Comparison of ENCODE assay signal across 39 cellular contexts in genomic region chr15:77672110-77672509, GRCh38. TPM values are rescaled to one million over a fixed set of nuclear protein-coding genes. Genes with fewer than 3 reads are reported as not detected.
"Had no signal": no experiment of that assay in that cellular context is flagged by ENCODE, and none has a peak within 500 bp of the region (broad histone marks: within the 10 kb centered on the region; RNA-seq: fewer than 3 reads in every experiment).

No MANE protein-coding gene starts in this region.

- H3K4me1 Mint-ChIP-seq: activated CD4-positive, alpha-beta memory T cell treated with anti-CD3 and anti-CD28 coated beads, Interleukin-2, amount 10 ng/mL, durations not matched to agents 7 days and 5 days; activated CD4-positive, alpha-beta T cell treated with anti-CD3 and anti-CD28 coated beads for 36 hours; activated CD4-positive, alpha-beta T cell treated with anti-CD3 and anti-CD28 coated beads, Interleukin-2, amount 10 ng/mL, durations not matched to agents 7 days and 5 days; activated CD8-positive, alpha-beta memory T cell treated with anti-CD3 and anti-CD28 coated beads, Interleukin-2, amount 10 ng/mL, durations not matched to agents 7 days and 5 days; activated naive CD8-positive, alpha-beta T cell treated with anti-CD3 and anti-CD28 coated beads for 36 hours; activated T-helper 17 cell treated with anti-CD3 and anti-CD28 coated beads, Interleukin-2, amount 50 U/mL, for 72 hours; WTC11 had no signal

- H3K27ac ChIP-seq: body of pancreas, brain microvascular endothelial cell, breast epithelium, WERI-Rb-1 had no signal

- FAIRE-seq: astrocyte had no signal

- H3K9me3 ChIP-seq: body of pancreas, breast epithelium had no signal

- H3K27me3 Mint-ChIP-seq: activated CD8-positive, alpha-beta memory T cell treated with anti-CD3 and anti-CD28 coated beads, Interleukin-2, amount 10 ng/mL, durations not matched to agents 7 days and 5 days; activated naive CD8-positive, alpha-beta T cell treated with anti-CD3 and anti-CD28 coated beads for 36 hours had no signal

- H3K36me3 Mint-ChIP-seq: activated CD8-positive, alpha-beta memory T cell treated with anti-CD3 and anti-CD28 coated beads, Interleukin-2, amount 10 ng/mL, durations not matched to agents 7 days and 5 days; activated naive CD4-positive, alpha-beta T cell treated with anti-CD3 and anti-CD28 coated beads, Interleukin-2, amount 50 U/mL, for 72 hours; activated naive CD8-positive, alpha-beta T cell treated with anti-CD3 and anti-CD28 coated beads for 36 hours; WTC11 had no signal

- H3K36me3 ChIP-seq: brain microvascular endothelial cell, breast epithelium, WERI-Rb-1 had no signal

- H3K4me3 Mint-ChIP-seq: activated CD4-positive, alpha-beta memory T cell treated with anti-CD3 and anti-CD28 coated beads, Interleukin-2, amount 10 ng/mL, durations not matched to agents 7 days and 5 days; activated CD4-positive, alpha-beta T cell treated with anti-CD3 and anti-CD28 coated beads for 36 hours; activated CD4-positive, alpha-beta T cell treated with anti-CD3 and anti-CD28 coated beads, Interleukin-2, amount 10 ng/mL, durations not matched to agents 7 days and 5 days; activated CD8-positive, alpha-beta memory T cell treated with anti-CD3 and anti-CD28 coated beads, Interleukin-2, amount 10 ng/mL, durations not matched to agents 7 days and 5 days; activated CD8-positive, alpha-beta T cell treated with anti-CD3 and anti-CD28 coated beads, Interleukin-2, amount 10 ng/mL, durations not matched to agents 7 days and 5 days; activated naive CD4-positive, alpha-beta T cell treated with anti-CD3 and anti-CD28 coated beads for 36 hours; activated naive CD8-positive, alpha-beta T cell treated with anti-CD3 and anti-CD28 coated beads for 36 hours; activated T-cell treated with anti-CD3 and anti-CD28 coated beads, Interleukin-2, amount 50 U/mL, for 4 hours; activated T-cell treated with anti-CD3 and anti-CD28 coated beads, Interleukin-2, amount 50 U/mL, for 72 hours; activated T-helper 1 cell treated with anti-CD3 and anti-CD28 coated beads, Interleukin-12 subunit alpha, Interleukin-12 subunit beta, Interleukin-2, Interleukin-4 antibody, amounts not matched to agents 30 ng/mL and 10 ng/mL and 1 ng/mL, durations not matched to agents 14 hours and 24 hours and 36 hours; activated T-helper 17 cell treated with anti-CD3 and anti-CD28 coated beads, Interleukin-2, amount 50 U/mL, for 72 hours; T-helper 1 cell treated with Interleukin-12 subunit alpha and Interleukin-12 subunit beta and Interleukin-4 antibody, amounts not matched to agents 30 μg/mL and 1 μg/mL, for 36 hours; T-helper 2 cell treated with Interferon-gamma antibody and Interleukin-4, amounts not matched to agents 5 μg/mL and 100 μg/mL, for 36 hours; WTC11 had no signal

- H3K4me3 ChIP-seq: body of pancreas, breast epithelium had no signal

- H3K27me3 ChIP-seq: body of pancreas, brain microvascular endothelial cell had no signal

- H3K4me1 ChIP-seq: body of pancreas, breast epithelium had no signal

- H3K9me3 Mint-ChIP-seq: activated CD4-positive, alpha-beta memory T cell treated with anti-CD3 and anti-CD28 coated beads, Interleukin-2, amount 10 ng/mL, durations not matched to agents 7 days and 5 days; activated CD4-positive, alpha-beta T cell treated with anti-CD3 and anti-CD28 coated beads, Interleukin-2, amount 10 ng/mL, durations not matched to agents 7 days and 5 days; activated naive CD4-positive, alpha-beta T cell treated with anti-CD3 and anti-CD28 coated beads for 36 hours; activated naive CD4-positive, alpha-beta T cell treated with anti-CD3 and anti-CD28 coated beads, Interleukin-2, amount 50 U/mL, for 72 hours; activated naive CD8-positive, alpha-beta T cell treated with anti-CD3 and anti-CD28 coated beads for 36 hours; activated T-cell treated with anti-CD3 and anti-CD28 coated beads, Interleukin-2, amount 50 U/mL, for 4 hours; activated T-cell treated with anti-CD3 and anti-CD28 coated beads, Interleukin-2, amount 50 U/mL, for 72 hours; activated T-helper 1 cell treated with anti-CD3 and anti-CD28 coated beads, Interleukin-12 subunit alpha, Interleukin-12 subunit beta, Interleukin-2, Interleukin-4 antibody, amounts not matched to agents 30 ng/mL and 10 ng/mL and 1 ng/mL, durations not matched to agents 14 hours and 24 hours and 36 hours; activated T-helper 17 cell treated with anti-CD3 and anti-CD28 coated beads, Interleukin-2, amount 50 U/mL, for 72 hours; T-helper 1 cell treated with Interleukin-12 subunit alpha and Interleukin-12 subunit beta and Interleukin-4 antibody, amounts not matched to agents 30 μg/mL and 1 μg/mL, for 36 hours; T-helper 2 cell treated with Interferon-gamma antibody and Interleukin-4, amounts not matched to agents 5 μg/mL and 100 μg/mL, for 36 hours; WTC11 had no signal

- ATAC-seq: activated CD4-positive, alpha-beta T cell treated with anti-CD3 and anti-CD28 coated beads for 36 hours; activated CD4-positive, CD25-positive, alpha-beta regulatory T cell treated with anti-CD3 and anti-CD28 coated beads, Interleukin-2, amount 50 U/mL, for 24 hours; activated CD8-positive, alpha-beta memory T cell treated with anti-CD3 and anti-CD28 coated beads, Interleukin-2, amount 10 ng/mL, durations not matched to agents 7 days and 5 days; activated CD8-positive, alpha-beta T cell treated with anti-CD3 and anti-CD28 coated beads, Interleukin-2, amount 10 ng/mL, durations not matched to agents 7 days and 5 days; activated naive CD4-positive, alpha-beta T cell treated with anti-CD3 and anti-CD28 coated beads, Interleukin-2, amount 50 U/mL, for 72 hours; activated T-cell treated with anti-CD3 and anti-CD28 coated beads, Interleukin-2, amount 50 U/mL, for 4 hours; activated T-cell treated with anti-CD3 and anti-CD28 coated beads, Interleukin-2, amount 50 U/mL, for 72 hours; activated T-helper 17 cell treated with anti-CD3 and anti-CD28 coated beads, Interleukin-2, amount 50 U/mL, for 72 hours; body of pancreas; WTC11 had no signal

- DNase-seq: activated CD4-positive, alpha-beta memory T cell treated with anti-CD3 and anti-CD28 coated beads, Interleukin-2, amount 10 ng/mL, durations not matched to agents 7 days and 5 days; activated CD4-positive, alpha-beta T cell treated with anti-CD3 and anti-CD28 coated beads for 1 hour; activated CD4-positive, alpha-beta T cell treated with anti-CD3 and anti-CD28 coated beads for 36 hours; activated CD4-positive, alpha-beta T cell treated with anti-CD3 and anti-CD28 coated beads for 48 hours; activated CD4-positive, alpha-beta T cell treated with anti-CD3 and anti-CD28 coated beads, Interleukin-2, amount 10 ng/mL, durations not matched to agents 7 days and 5 days; activated CD4-positive, alpha-beta T cell treated with anti-CD3 and anti-CD28 coated beads, Interleukin-2, amount 50 U/mL, for 48 hours; activated CD4-positive, CD25-positive, alpha-beta regulatory T cell; activated CD8-positive, alpha-beta memory T cell treated with anti-CD3 and anti-CD28 coated beads for 24 hours; activated CD8-positive, alpha-beta memory T cell treated with anti-CD3 and anti-CD28 coated beads, Interleukin-2, amount 10 ng/mL, durations not matched to agents 7 days and 5 days; activated CD8-positive, alpha-beta memory T cell treated with anti-CD3 and anti-CD28 coated beads, Interleukin-2, amount 50 U/mL, for 48 hours; activated CD8-positive, alpha-beta T cell treated with anti-CD3 and anti-CD28 coated beads, Interleukin-2, amount 10 ng/mL, durations not matched to agents 7 days and 5 days; activated effector memory CD4-positive, alpha-beta T cell treated with anti-CD3 and anti-CD28 coated beads, Interleukin-2, amount 50 U/mL, for 16 hours; activated gamma-delta T cell treated with Interleukin-2 at 50 U/mL for 16 hours; activated naive CD4-positive, alpha-beta T cell; activated naive CD4-positive, alpha-beta T cell treated with anti-CD3 and anti-CD28 coated beads for 36 hours; activated naive CD4-positive, alpha-beta T cell treated with anti-CD3 and anti-CD28 coated beads, Interleukin-2, amount 50 U/mL, for 16 hours; activated naive CD8-positive, alpha-beta T cell treated with anti-CD3 and anti-CD28 coated beads for 36 hours; activated T-cell treated with anti-CD3 and anti-CD28 coated beads, Interleukin-2, amount 50 U/mL, for 1 hour; activated T-cell treated with anti-CD3 and anti-CD28 coated beads, Interleukin-2, amount 50 U/mL, for 4 hours; activated T-cell treated with anti-CD3 and anti-CD28 coated beads, Interleukin-2, amount 50 U/mL, for 72 hours; amygdala; aorta; body of pancreas; brain microvascular endothelial cell; central memory CD4-positive, alpha-beta T cell; SW 1271; T-helper 1 cell; T-helper 2 cell; T-helper 9 cell; WERI-Rb-1 had no signal

- H3K27ac Mint-ChIP-seq: activated CD4-positive, alpha-beta memory T cell treated with anti-CD3 and anti-CD28 coated beads, Interleukin-2, amount 10 ng/mL, durations not matched to agents 7 days and 5 days; activated CD4-positive, alpha-beta T cell treated with anti-CD3 and anti-CD28 coated beads for 36 hours; activated CD4-positive, alpha-beta T cell treated with anti-CD3 and anti-CD28 coated beads, Interleukin-2, amount 10 ng/mL, durations not matched to agents 7 days and 5 days; activated CD8-positive, alpha-beta memory T cell treated with anti-CD3 and anti-CD28 coated beads, Interleukin-2, amount 10 ng/mL, durations not matched to agents 7 days and 5 days; activated CD8-positive, alpha-beta T cell treated with anti-CD3 and anti-CD28 coated beads, Interleukin-2, amount 10 ng/mL, durations not matched to agents 7 days and 5 days; activated naive CD4-positive, alpha-beta T cell treated with anti-CD3 and anti-CD28 coated beads for 36 hours; activated naive CD4-positive, alpha-beta T cell treated with anti-CD3 and anti-CD28 coated beads, Interleukin-2, amount 50 U/mL, for 72 hours; activated naive CD8-positive, alpha-beta T cell treated with anti-CD3 and anti-CD28 coated beads for 36 hours; activated T-cell treated with anti-CD3 and anti-CD28 coated beads, Interleukin-2, amount 50 U/mL, for 72 hours; activated T-helper 1 cell treated with anti-CD3 and anti-CD28 coated beads, Interleukin-12 subunit alpha, Interleukin-12 subunit beta, Interleukin-2, Interleukin-4 antibody, amounts not matched to agents 30 ng/mL and 10 ng/mL and 1 ng/mL, durations not matched to agents 14 hours and 24 hours and 36 hours; activated T-helper 17 cell treated with anti-CD3 and anti-CD28 coated beads, Interleukin-2, amount 50 U/mL, for 72 hours; T-helper 1 cell treated with Interleukin-12 subunit alpha and Interleukin-12 subunit beta and Interleukin-4 antibody, amounts not matched to agents 30 μg/mL and 1 μg/mL, for 36 hours; T-helper 2 cell treated with Interferon-gamma antibody and Interleukin-4, amounts not matched to agents 5 μg/mL and 100 μg/mL, for 36 hours; WTC11 had no signal

RNA-seq across cellular contexts. Expression of gene LINGO1, which starts 39.4 kb away (rescaled TPM):
- total RNA-seq: activated CD4-positive, alpha-beta memory T cell treated with anti-CD3 and anti-CD28 coated beads, Interleukin-2, amount 10 ng/mL, durations not matched to agents 7 days and 5 days; activated CD4-positive, alpha-beta T cell treated with anti-CD3 and anti-CD28 coated beads for 36 hours; activated CD4-positive, alpha-beta T cell treated with anti-CD3 and anti-CD28 coated beads, Interleukin-2, amount 10 ng/mL, durations not matched to agents 7 days and 5 days; activated CD8-positive, alpha-beta memory T cell treated with anti-CD3 and anti-CD28 coated beads, Interleukin-2, amount 10 ng/mL, durations not matched to agents 7 days and 5 days; activated CD8-positive, alpha-beta T cell treated with anti-CD3 and anti-CD28 coated beads, Interleukin-2, amount 10 ng/mL, durations not matched to agents 7 days and 5 days; activated naive CD4-positive, alpha-beta T cell treated with anti-CD3 and anti-CD28 coated beads for 36 hours; activated naive CD4-positive, alpha-beta T cell treated with anti-CD3 and anti-CD28 coated beads, Interleukin-2, amount 50 U/mL, for 72 hours; activated naive CD8-positive, alpha-beta T cell treated with anti-CD3 and anti-CD28 coated beads for 36 hours; activated T-cell treated with anti-CD3 and anti-CD28 coated beads, Interleukin-2, amount 50 U/mL, for 4 hours; activated T-helper 1 cell treated with anti-CD3 and anti-CD28 coated beads, Interleukin-12 subunit alpha, Interleukin-12 subunit beta, Interleukin-2, Interleukin-4 antibody, amounts not matched to agents 30 ng/mL and 10 ng/mL and 1 ng/mL, durations not matched to agents 14 hours and 24 hours and 36 hours; activated T-helper 17 cell treated with anti-CD3 and anti-CD28 coated beads, Interleukin-2, amount 50 U/mL, for 72 hours had no signal
